6 cellular contexts compared by ENCODE assay signal in the genomic region with DNA sequence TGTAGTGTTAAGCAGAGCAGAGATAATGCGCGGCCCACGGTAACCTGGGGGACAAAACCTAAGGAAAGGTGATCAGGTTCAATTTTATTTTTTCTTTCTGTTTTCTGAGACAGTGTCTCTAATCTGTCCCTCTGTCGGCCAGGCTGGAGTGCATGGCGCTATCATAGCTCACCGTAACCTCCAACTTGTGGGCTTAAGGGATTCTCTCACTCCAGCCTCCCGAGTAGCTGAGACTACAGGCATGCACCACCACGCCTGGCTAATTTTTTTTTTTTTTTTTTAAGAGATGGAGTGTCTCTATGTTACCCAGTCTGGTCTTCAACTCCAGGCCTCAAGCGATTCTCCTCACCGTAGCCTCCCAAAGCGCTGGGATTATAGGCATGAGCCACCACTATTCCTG. TPM values are rescaled to one million over a fixed set of nuclear protein-coding genes. Genes with fewer than 3 reads are reported as not detected.
A peak's percentile ranks its signal among the peaks of the same experiment; 100 is the strongest.
DNase-seq lines count a peak whose midpoint lies in the region; ATAC-seq, FAIRE-seq and TF ChIP-seq lines count a peak whose summit lies in the region.

No MANE protein-coding gene starts in this region.

- peaks cover 12 to 20% (median 16%) of the 10 kb centered on the region in 3 donors for H3K4me1 Mint-ChIP-seq in T-cell

- CTCF ChIA-PET in A673 (lab: Charles Lee) (no interaction called here), T-cell (lab: Charles Lee) (interaction anchor here in 1 of 2 donors (0.8 to 1.6 kb wide), 4 partner anchors 28 to 41 kb away, joined by 3 to 5 read pairs (median 4); partner anchors contain the start of genes NUDT17, PIAS3 and RBM8A)

- no peaks in the 10 kb centered on the region for H3K9me3 Mint-ChIP-seq in T-cell

- BruUV-seq in A673 (replicated peaks; lab: Mats Ljungman, UMichigan), result no TSS peak

- intact Hi-C loops in A673 (cut with micrococcal nuclease; ENCODE audit: unreplicated experiment), result loop anchor here (5.0 kb wide), 1 partner anchor 34 kb away; no protein-coding TSS in a partner anchor
- intact Hi-C loops in kidney (cut with DNase I), result no loop called here

- H3K27me3 Mint-ChIP-seq in T-cell, result peaks cover 19 to 22% of the 10 kb centered on the region in 2 donors

- POLR2A ChIA-PET in A673 (lab: Charles Lee; ENCODE audit: low non-redundant PET) (interaction anchor here (0.7 kb wide), 1 partner anchor 41 kb away, joined by 7 read pairs; the partner anchor contains the start of gene NUDT17), T-cell (lab: Charles Lee) (interaction anchor here (0.6 to 0.7 kb wide), 2 partner anchors 36 to 120 kb away, joined by 3 to 6 read pairs; no protein-coding TSS in a partner anchor)

- ATAC-seq in T-cell (replicated peaks in 1 of 4) (peak in 2 of 4 experiments; percentile 3 to 7), GM19023 (IDR thresholded peaks at IDR 0.05; ENCODE audit: unreplicated experiment) (no peak), HG02642 (IDR thresholded peaks at IDR 0.05; ENCODE audit: poor library complexity, unreplicated experiment) (no peak)

- TF ChIP-seq CTCF in A673 (conservative IDR thresholded peaks at IDR 0.05; ENCODE audit: low read depth, low read length) (no peak), kidney (IDR thresholded peaks at IDR 0.05; ENCODE audit: borderline replicate concordance, extremely low read depth, insufficient read depth) (no peak)

- no peak overlapping the region for H3K27ac ChIP-seq in A673 (ENCODE audit: low read depth, low read length, poor library complexity, severe bottlenecking)
- no peak overlapping the region for H3K27ac ChIP-seq in kidney (ENCODE audit: low read depth in 2 of 2, low read length in 2 of 2)

- no peaks in the 10 kb centered on the region for H3K9me3 ChIP-seq in A673 (ENCODE audit: low read depth, low read length, poor library complexity, severe bottlenecking)
- H3K9me3 ChIP-seq in kidney (ENCODE audit: control insufficient read depth in 1 of 2, low read length in 2 of 2), result no peaks in the 10 kb centered on the region

- H3K36me3 ChIP-seq in A673 (ENCODE audit: insufficient read depth, low read length, poor library complexity, severe bottlenecking) (no peaks in the 10 kb centered on the region), kidney (ENCODE audit: control insufficient read depth in 1 of 2, insufficient read depth in 2 of 2, low read length in 2 of 2) (no peaks in the 10 kb centered on the region)

- H3K36me3 Mint-ChIP-seq in T-cell, result no peaks in the 10 kb centered on the region

- DNase-seq in A673 (ENCODE audit: low spot score) (no peak), T-cell (no peak), kidney (no peak), NCI-H524 (lab: John Stamatoyannopoulos, UW) (no peak)

- peaks cover 22% of the 10 kb centered on the region for H3K27me3 ChIP-seq in A673 (replicated peaks; ENCODE audit: insufficient read depth, low read depth, low read length, poor library complexity)

- H3K4me3 ChIP-seq in A673 (ENCODE audit: low read depth, low read length, poor library complexity, severe bottlenecking), result peak overlapping the region; percentile 69
- peak overlapping the region; percentile 59 to 75 for H3K4me3 ChIP-seq in kidney (ENCODE audit: low read length in 2 of 2)

- H3K4me1 ChIP-seq in A673 (ENCODE audit: insufficient read depth, low read length, poor library complexity, severe bottlenecking) (peaks cover 8% of the 10 kb centered on the region), kidney (ENCODE audit: control insufficient read depth in 1 of 2, insufficient read depth in 1 of 2, low read depth in 1 of 2, low read length in 2 of 2) (peaks cover 0 to 10% of the 10 kb centered on the region in 2 donors)

- no peak overlapping the region for H3K27ac Mint-ChIP-seq in T-cell

- FAIRE-seq in kidney (lab: Jason Lieb, UNC), result no peak

- no peak overlapping the region for H3K9ac ChIP-seq in kidney (ENCODE audit: low read length in 2 of 2)

- H3K4me3 Mint-ChIP-seq in T-cell, result peak overlapping the region; percentile 73 to 82 (median 80)

RNA-seq across cellular contexts. Expression of gene ANKRD35, which starts 0.7 kb away (rescaled TPM):
- total RNA-seq in A673 (2021), result not detected in 2 replicates
- under 1 TPM in 1 of 5 donors, not detected in 4; 0.09 TPM for total RNA-seq in T-cell
- 1.2 TPM for total RNA-seq in kidney
- 0.71 TPM for polyA plus RNA-seq in kidney (ENCODE audit: insufficient read depth, low read depth, low replicate concordance)

RNA-seq across cellular contexts. Expression of gene ITGA10, which starts 23.5 kb away (rescaled TPM):
- total RNA-seq in A673 (2021) (1.1 and 1.2 TPM in 2 replicates), T-cell (1 to 10 TPM; 1.7 to 5.1 (median 2.4) TPM), kidney (11.0 TPM)
- polyA plus RNA-seq in kidney (ENCODE audit: insufficient read depth, low read depth, low replicate concordance), result 0.54 TPM

RNA-seq across cellular contexts. Expression of gene PIAS3, which starts 27.5 kb away (rescaled TPM):
- total RNA-seq in A673 (2021), result 41.8 and 47.0 TPM in 2 replicates
- total RNA-seq in T-cell, result 10 to 100 TPM; 22.1 to 28.3 (median 26.8) TPM
- total RNA-seq in kidney, result 36.9 TPM
- polyA plus RNA-seq in kidney (ENCODE audit: insufficient read depth, low read depth, low replicate concordance), result 12.5 TPM

RNA-seq across cellular contexts. Expression of gene PEX11B, which starts 32.1 kb away (rescaled TPM):
- total RNA-seq in A673 (2021), result 22.1 and 22.4 TPM in 2 replicates
- 10 to 100 TPM; 18.8 to 36.3 (median 34.4) TPM for total RNA-seq in T-cell
- total RNA-seq in kidney, result 35.7 TPM
- polyA plus RNA-seq in kidney (ENCODE audit: insufficient read depth, low read depth, low replicate concordance), result 50.5 TPM

RNA-seq across cellular contexts. Expression of gene RBM8A, which starts 40.9 kb away (rescaled TPM):
- total RNA-seq in A673 (2021) (255 and 276 TPM in 2 replicates), T-cell (100 to 1,000 TPM; 124 to 153 (median 130) TPM), kidney (131 TPM)
- polyA plus RNA-seq in kidney (ENCODE audit: insufficient read depth, low read depth, low replicate concordance), result 105 TPM
